In genomic region chr6:168884050-168884645, GRCh38 we compare ENCODE assay signal across 9 cellular contexts.
A peak's percentile ranks its signal among the peaks of the same experiment; 100 is the strongest.
DNase-seq lines count a peak whose midpoint lies in the region; ATAC-seq and TF ChIP-seq lines count a peak whose summit lies in the region.
"Had no signal": no experiment of that assay in that cellular context is flagged by ENCODE, and none has a peak within 500 bp of the region (broad histone marks: within the 10 kb centered on the region; RNA-seq: fewer than 3 reads in every experiment).

No MANE protein-coding gene starts in this region.

- H3F3A ChIP-seq in OCI-LY1 (ENCODE audit: insufficient read depth, low read length) = no peaks in the 10 kb centered on the region

- peak overlapping the region; percentile 75 for H3K27ac Mint-ChIP-seq in T-helper 1 cell treated with Interleukin-12 subunit alpha and Interleukin-12 subunit beta and Interleukin-4 antibody, amounts not matched to agents 30 μg/mL and 1 μg/mL, for 36 hours
- peak overlapping the region in 1 of 2 donors; percentile 7 for H3K27ac Mint-ChIP-seq in stimulated activated naive CD8-positive, alpha-beta T cell treated with anti-CD3 and anti-CD28 coated beads, Interleukin-15, amount 100 ng/mL, for 72 hours
- H3K27ac Mint-ChIP-seq: HFFc6 had no signal

- H4K20me1 ChIP-seq in OCI-LY1 (ENCODE audit: insufficient read depth, low read length) (no peaks in the 10 kb centered on the region), Karpas-422 (ENCODE audit: insufficient read depth, low read depth, low read length) (no peaks in the 10 kb centered on the region)

- H3K27ac ChIP-seq in OCI-LY1 (ENCODE audit: low read depth, low read length, poor library complexity, severe bottlenecking) (no peak overlapping the region), Karpas-422 (ENCODE audit: low read length) (no peak overlapping the region), suprapubic skin (no peak overlapping the region)

- peak overlapping the region; percentile 78 for H3K4me3 Mint-ChIP-seq in T-helper 1 cell treated with Interleukin-12 subunit alpha and Interleukin-12 subunit beta and Interleukin-4 antibody, amounts not matched to agents 30 μg/mL and 1 μg/mL, for 36 hours
- H3K4me3 Mint-ChIP-seq in stimulated activated naive CD8-positive, alpha-beta T cell treated with anti-CD3 and anti-CD28 coated beads, Interleukin-15, amount 100 ng/mL, for 72 hours = peak overlapping the region; percentile 79 to 84
- H3K4me3 Mint-ChIP-seq: HFFc6 had no signal

- 80% methylated on average over 21 of the region's 21 CpGs for WGBS in suprapubic skin

- H3K9me2 ChIP-seq in OCI-LY1 (ENCODE audit: low read depth, low read length) (no peaks in the 10 kb centered on the region), Karpas-422 (replicated peaks; ENCODE audit: insufficient read depth, low read length) (no peaks in the 10 kb centered on the region)

- no peaks in the 10 kb centered on the region for H3K9me3 Mint-ChIP-seq in T-helper 1 cell treated with Interleukin-12 subunit alpha and Interleukin-12 subunit beta and Interleukin-4 antibody, amounts not matched to agents 30 μg/mL and 1 μg/mL, for 36 hours
- no peaks in the 10 kb centered on the region for H3K9me3 Mint-ChIP-seq in stimulated activated naive CD8-positive, alpha-beta T cell treated with anti-CD3 and anti-CD28 coated beads, Interleukin-15, amount 100 ng/mL, for 72 hours
- H3K9me3 Mint-ChIP-seq: HFFc6 had no signal

- TF ChIP-seq POLR2A in suprapubic skin (IDR thresholded peaks at IDR 0.05) = no peak

- H3K9me3 ChIP-seq in OCI-LY1 (ENCODE audit: low read length) = no peaks in the 10 kb centered on the region
- no peaks in the 10 kb centered on the region for H3K9me3 ChIP-seq in Karpas-422 (ENCODE audit: low read length)
- H3K9me3 ChIP-seq in suprapubic skin = no peaks in the 10 kb centered on the region

- TF ChIP-seq EP300 in suprapubic skin (IDR thresholded peaks at IDR 0.05) = no peak

- H3K27me3 Mint-ChIP-seq in T-helper 1 cell treated with Interleukin-12 subunit alpha and Interleukin-12 subunit beta and Interleukin-4 antibody, amounts not matched to agents 30 μg/mL and 1 μg/mL, for 36 hours (ENCODE audit: low read depth) = peaks cover 3% of the 10 kb centered on the region
- no peaks in the 10 kb centered on the region for H3K27me3 Mint-ChIP-seq in stimulated activated naive CD8-positive, alpha-beta T cell treated with anti-CD3 and anti-CD28 coated beads, Interleukin-15, amount 100 ng/mL, for 72 hours

- H3K4me1 ChIP-seq in OCI-LY1 (ENCODE audit: insufficient read depth, low read length, severe bottlenecking) = no peaks in the 10 kb centered on the region
- H3K4me1 ChIP-seq in Karpas-422 (ENCODE audit: low read length) = no peaks in the 10 kb centered on the region
- no peaks in the 10 kb centered on the region for H3K4me1 ChIP-seq in suprapubic skin

- H3K9ac ChIP-seq in OCI-LY1 (ENCODE audit: low read length) (no peak overlapping the region), Karpas-422 (ENCODE audit: low read length) (no peak overlapping the region)

- peak; percentile 74 for ATAC-seq in stimulated activated naive CD8-positive, alpha-beta T cell treated with anti-CD3 and anti-CD28 coated beads, Interleukin-15, amount 100 ng/mL, for 72 hours
- ATAC-seq in HG02852 (IDR thresholded peaks at IDR 0.05; ENCODE audit: unreplicated experiment) = no peak

- H3K4me3 ChIP-seq in OCI-LY1 (ENCODE audit: low read depth, low read length, poor library complexity, severe bottlenecking) (no peak overlapping the region), foreskin fibroblast (ENCODE audit: low read depth in 1 of 2, low read length in 2 of 2) (peak overlapping the region; percentile 29 to 55), Karpas-422 (ENCODE audit: low read length) (no peak overlapping the region), suprapubic skin (no peak overlapping the region)

- H3K4me2 ChIP-seq in OCI-LY1 (ENCODE audit: low read length) (peak overlapping the region; percentile 32; the same call in 1 of the 2 replicates), Karpas-422 (ENCODE audit: low read depth, low read length, poor library complexity, severe bottlenecking) (no peak overlapping the region)

- no peak overlapping the region for H2AFZ ChIP-seq in OCI-LY1 (ENCODE audit: low read length)
- H2AFZ ChIP-seq in Karpas-422 (ENCODE audit: low read length) = no peak overlapping the region

- DNase-seq in T-helper 1 cell (no peak), foreskin fibroblast (no peak), Karpas-422 (no peak), suprapubic skin (ENCODE audit: low spot score in 2 of 2) (no peak)
- no peak for DNase-seq in stimulated activated naive CD8-positive, alpha-beta T cell treated with anti-CD3 and anti-CD28 coated beads, Interleukin-15, amount 100 ng/mL, for 72 hours
- DNase-seq: HFFc6 had no signal

- H3K79me2 ChIP-seq in OCI-LY1 (ENCODE audit: insufficient read depth, low read length) (no peaks in the 10 kb centered on the region), Karpas-422 (ENCODE audit: low read length) (no peaks in the 10 kb centered on the region)

- no peak for TF ChIP-seq CTCF in OCI-LY1 (IDR thresholded peaks at IDR 0.05; ENCODE audit: low read length)
- no peak for TF ChIP-seq CTCF in foreskin fibroblast (IDR thresholded peaks at IDR 0.05; ENCODE audit: low read depth, low read length)
- TF ChIP-seq CTCF in suprapubic skin (IDR thresholded peaks at IDR 0.05) = no peak

- no peaks in the 10 kb centered on the region for H3K36me3 Mint-ChIP-seq in T-helper 1 cell treated with Interleukin-12 subunit alpha and Interleukin-12 subunit beta and Interleukin-4 antibody, amounts not matched to agents 30 μg/mL and 1 μg/mL, for 36 hours (ENCODE audit: low read depth)

- no peaks in the 10 kb centered on the region for H3K36me3 ChIP-seq in OCI-LY1 (ENCODE audit: insufficient read depth, low read length)
- no peaks in the 10 kb centered on the region for H3K36me3 ChIP-seq in Karpas-422 (ENCODE audit: insufficient read depth, low read length)
- H3K36me3 ChIP-seq in suprapubic skin = no peaks in the 10 kb centered on the region

- H3K27me3 ChIP-seq in OCI-LY1 (ENCODE audit: insufficient read depth, low read length) (no peaks in the 10 kb centered on the region), Karpas-422 (ENCODE audit: low read length) (no peaks in the 10 kb centered on the region), suprapubic skin (peaks cover 3% of the 10 kb centered on the region)

- H3K4me1 Mint-ChIP-seq in T-helper 1 cell treated with Interleukin-12 subunit alpha and Interleukin-12 subunit beta and Interleukin-4 antibody, amounts not matched to agents 30 μg/mL and 1 μg/mL, for 36 hours (ENCODE audit: low read depth) = peaks cover 5% of the 10 kb centered on the region
- peaks cover 7% of the 10 kb centered on the region for H3K4me1 Mint-ChIP-seq in stimulated activated naive CD8-positive, alpha-beta T cell treated with anti-CD3 and anti-CD28 coated beads, Interleukin-15, amount 100 ng/mL, for 72 hours

Comparison
In these comparisons a context has a peak if more than half of its experiments do, and no peak if none do; other contexts are left out.
1. H3K4me3 ChIP-seq: peak in foreskin fibroblast (2 of 2); none in OCI-LY1 (single experiment), Karpas-422 (single experiment) and suprapubic skin (single experiment).